In genomic region chr7:24381919-24382505, GRCh38 we compare ENCODE assay signal across 8 cellular contexts.
DNase-seq lines count a peak whose midpoint lies in the region; ATAC-seq and TF ChIP-seq lines count a peak whose summit lies in the region.

No MANE protein-coding gene starts in this region.

- no peak overlapping the region for H2AFZ ChIP-seq in DND-41 (ENCODE audit: low read depth, low read length)

- no peaks in the 10 kb centered on the region for H3K79me2 ChIP-seq in DND-41 (ENCODE audit: insufficient read depth, low read length)

- no peak overlapping the region for H3K4me2 ChIP-seq in DND-41 (ENCODE audit: insufficient read depth, low read length)

- no peak overlapping the region for H3K4me3 ChIP-seq in DND-41 (ENCODE audit: low read depth in 1 of 2, low read length in 2 of 2)
- H3K4me3 ChIP-seq in dorsolateral prefrontal cortex: no peak overlapping the region
- no peak overlapping the region for H3K4me3 ChIP-seq in testis
- no peak overlapping the region for H3K4me3 ChIP-seq in heart left ventricle
- no peak overlapping the region for H3K4me3 ChIP-seq in gastrocnemius medialis

- WGBS in testis, 2 donors: 54 to 67% methylated on average over 6 of the region's 6 CpGs
- 32 to 58% (median 44%) methylated on average over 6 of the region's 6 CpGs for WGBS in heart left ventricle, 4 donors

- intact Hi-C loops in dorsolateral prefrontal cortex (cut with DNase I) (no loop called here), testis (cut with DNase I; ENCODE audit: low total_unique reads) (no loop called here), heart left ventricle (cut with DNase I) (no loop called here), gastrocnemius medialis (cut with DNase I; ENCODE audit: low total_unique reads) (no loop called here)

- TF ChIP-seq CTCF in DND-41 (IDR thresholded peaks at IDR 0.05; ENCODE audit: borderline replicate concordance, extremely low read depth, low read length, poor library complexity, severe bottlenecking) (peak; percentile 55), dorsolateral prefrontal cortex (IDR thresholded peaks at IDR 0.05 in 54 of 56, conservative IDR thresholded peaks at IDR 0.05 in 2 of 56; ENCODE audit: low read depth in 1 of 56, partially characterized antibody in 56 of 56) (peak in 30 of 56 donors; percentile 9 to 49 (median 25)), testis (IDR thresholded peaks at IDR 0.05) (peak in 2 of 3 experiments; percentile 9 to 25), heart left ventricle (IDR thresholded peaks at IDR 0.05) (no peak), gastrocnemius medialis (IDR thresholded peaks at IDR 0.05 in 4 of 5, conservative IDR thresholded peaks at IDR 0.05 in 1 of 5) (peak in 1 of 5 experiments; percentile 18)

- H3K4me1 ChIP-seq in DND-41 (ENCODE audit: insufficient read depth, low read length) (no peaks in the 10 kb centered on the region), testis (no peaks in the 10 kb centered on the region), heart left ventricle (no peaks in the 10 kb centered on the region), gastrocnemius medialis (no peaks in the 10 kb centered on the region)

- H3K36me3 ChIP-seq in DND-41 (ENCODE audit: insufficient read depth, low read length) (no peaks in the 10 kb centered on the region), testis (ENCODE audit: low read depth, missing control alignments) (no peaks in the 10 kb centered on the region), heart left ventricle (no peaks in the 10 kb centered on the region), gastrocnemius medialis (no peaks in the 10 kb centered on the region)

- H4K20me1 ChIP-seq in DND-41 (ENCODE audit: insufficient read depth, low read length): no peaks in the 10 kb centered on the region

- no peak overlapping the region for H3K9ac ChIP-seq in DND-41 (ENCODE audit: low read depth, low read length)

- H3K9me3 ChIP-seq in DND-41 (ENCODE audit: insufficient read depth, low read length, severe bottlenecking) (no peaks in the 10 kb centered on the region), testis (no peaks in the 10 kb centered on the region), heart left ventricle (peaks cover 0 to 8% (median 0%) of the 10 kb centered on the region in 12 donors), gastrocnemius medialis (no peaks in the 10 kb centered on the region)

- in situ Hi-C loops in gastrocnemius medialis (cut with MboI; ENCODE audit: low sequenced_read_pairs in 4 of 4): no loop called here

- H3K27ac ChIP-seq in DND-41 (ENCODE audit: low read length) (no peak overlapping the region), dorsolateral prefrontal cortex (no peak overlapping the region), testis (no peak overlapping the region), heart left ventricle (no peak overlapping the region), caudate nucleus (ENCODE audit: low read depth, low read length) (no peak overlapping the region), gastrocnemius medialis (no peak overlapping the region)

- H3K27me3 ChIP-seq in DND-41 (ENCODE audit: insufficient read depth, low read length, poor library complexity) (peaks cover 3% of the 10 kb centered on the region), dorsolateral prefrontal cortex (peaks cover 0 to 5% (median 0%) of the 10 kb centered on the region in 45 donors), testis (no peaks in the 10 kb centered on the region), heart left ventricle (peaks cover 0 to 3% (median 0%) of the 10 kb centered on the region in 9 donors), gastrocnemius medialis (no peaks in the 10 kb centered on the region)

- ATAC-seq in DND-41 (ENCODE audit: insufficient read depth, low read depth) (peak; percentile 68), GM21447 (IDR thresholded peaks at IDR 0.05; ENCODE audit: unreplicated experiment) (peak; percentile 54), heart left ventricle (no peak), gastrocnemius medialis (no peak)

- DNase-seq in DND-41 (no peak), NCI-H146 treated with DMSO at 0.1 percent for 48 hours (lab: John Stamatoyannopoulos, UW; ENCODE audit: unreplicated experiment) (peak; percentile 12), dorsolateral prefrontal cortex (no peak), testis (no peak), heart left ventricle (no peak), caudate nucleus (lab: John Stamatoyannopoulos, UW) (no peak), gastrocnemius medialis (no peak)

- TF ChIP-seq POLR2A in testis (IDR thresholded peaks at IDR 0.05): no peak
- no peak for TF ChIP-seq POLR2A in heart left ventricle (IDR thresholded peaks at IDR 0.05)
- no peak for TF ChIP-seq POLR2A in gastrocnemius medialis (IDR thresholded peaks at IDR 0.05)

Comparison
In these comparisons a context has a peak if more than half of its experiments do, and no peak if none do; other contexts are left out.
1. ATAC-seq: peak in DND-41 (single experiment) and GM21447 (single experiment); none in heart left ventricle (0 of 4) and gastrocnemius medialis (0 of 2).
2. CTCF ChIP-seq: peak in DND-41 (single experiment), dorsolateral prefrontal cortex (30 of 56) and testis (2 of 3); none in heart left ventricle (0 of 12).